Comparison of ENCODE assay signal across 1 cellular context in genomic region chr12:64222011-64222765, GRCh38.
TF ChIP-seq lines count a peak whose summit lies in the region.

KICS2 (minus strand) TSS chr12:64222296; CDS start chr12:64222237, 59 bp downstream.

TF ChIP-seq in K562, 482 proteins besides CTCF, POLR2A, EP300 and RAD21 (continued from another document and continues in another):
- TF ChIP-seq TOE1 (IDR thresholded peaks at IDR 0.05; ENCODE audit: borderline replicate concordance) = peak; percentile 60; the same call in 1 of the 2 replicates
- no peak for TF ChIP-seq TOE1 (CRISPR knock-in tag; IDR thresholded peaks at IDR 0.05; ENCODE audit: borderline replicate concordance, low read depth)
- TF ChIP-seq CBX5 (IDR thresholded peaks at IDR 0.05; ENCODE audit: borderline replicate concordance, low read depth) = no peak
- TF ChIP-seq ZNF639 (CRISPR knock-in tag; conservative IDR thresholded peaks at IDR 0.05 in 1 of 2, IDR thresholded peaks at IDR 0.05 in 1 of 2) = peak in 1 of 2 experiments; percentile 27; a peak in 1 of 4 replicates
- peak; percentile 96 for TF ChIP-seq MXI1 (IDR thresholded peaks at IDR 0.05; ENCODE audit: low read depth, low read length)
- no peak; the same call in 1 of the 2 replicates for TF ChIP-seq VEZF1 (CRISPR knock-in tag; IDR thresholded peaks at IDR 0.05)
- no peak for TF ChIP-seq MCM7 (IDR thresholded peaks at IDR 0.05)
- no peak for TF ChIP-seq ARID2 (IDR thresholded peaks at IDR 0.05)
- TF ChIP-seq ZNF583 (CRISPR knock-in tag; IDR thresholded peaks at IDR 0.05) = no peak
- TF ChIP-seq EZH2 (IDR thresholded peaks at IDR 0.05; ENCODE audit: borderline replicate concordance, low read depth, low read length) = no peak
- TF ChIP-seq ZNF644 (tag; IDR thresholded peaks at IDR 0.05; ENCODE audit: low read depth) = 0 out of 2 replicates have a peak, but pooled peaks have one; percentile 70
- peak; percentile 92 for TF ChIP-seq E2F8 (IDR thresholded peaks at IDR 0.05; ENCODE audit: low read depth, partially characterized antibody)
- TF ChIP-seq HDAC1 (IDR thresholded peaks at IDR 0.05) = peak; percentile 89 to 100
- TF ChIP-seq NFIX (CRISPR knock-in tag; IDR thresholded peaks at IDR 0.05; ENCODE audit: low read depth) = no peak
- TF ChIP-seq HLTF (IDR thresholded peaks at IDR 0.05) = no peak
- TF ChIP-seq KLF16 (IDR thresholded peaks at IDR 0.05) = no peak
- no peak for TF ChIP-seq CHAMP1 (IDR thresholded peaks at IDR 0.05)
- no peak for TF ChIP-seq MTA2 (IDR thresholded peaks at IDR 0.05; ENCODE audit: low read depth)
- TF ChIP-seq POLR3A (IDR thresholded peaks at IDR 0.05; ENCODE audit: borderline replicate concordance, extremely low read depth, insufficient read depth, insufficient read length) = no peak
- no peak for TF ChIP-seq HMG20A (CRISPR knock-in tag; conservative IDR thresholded peaks at IDR 0.05)
- TF ChIP-seq ZNF24 (IDR thresholded peaks at IDR 0.05) = no peak
- no peak for TF ChIP-seq DLX4 (CRISPR knock-in tag; IDR thresholded peaks at IDR 0.05)
- TF ChIP-seq ZNF830 (CRISPR knock-in tag; IDR thresholded peaks at IDR 0.05) = no peak
- no peak for TF ChIP-seq SMARCA5 (IDR thresholded peaks at IDR 0.05)
- TF ChIP-seq MAFG (tag; conservative IDR thresholded peaks at IDR 0.05) = no peak
- TF ChIP-seq NCOA1 (IDR thresholded peaks at IDR 0.05; ENCODE audit: low read depth) = peak; percentile 96
- TF ChIP-seq RBFOX2 (IDR thresholded peaks at IDR 0.05; ENCODE audit: low read depth, low read length) = peak; percentile 96
- TF ChIP-seq HDAC6 (IDR thresholded peaks at IDR 0.05; ENCODE audit: low read depth, low read length) = no peak
- no peak for TF ChIP-seq CREBBP (IDR thresholded peaks at IDR 0.05; ENCODE audit: low read depth, low read length)
- no peak for TF ChIP-seq NR4A1 (CRISPR knock-in tag; IDR thresholded peaks at IDR 0.05)
- no peak for TF ChIP-seq NR4A1 (tag; IDR thresholded peaks at IDR 0.05)
- TF ChIP-seq BRD4 (IDR thresholded peaks at IDR 0.05) = no peak
- no peak for TF ChIP-seq CBFA2T3 (IDR thresholded peaks at IDR 0.05)
- no peak for TF ChIP-seq GATAD2A (IDR thresholded peaks at IDR 0.05)
- no peak for TF ChIP-seq EHMT2 (IDR thresholded peaks at IDR 0.05)
- no peak for TF ChIP-seq HINFP (tag; conservative IDR thresholded peaks at IDR 0.05; ENCODE audit: low read depth)
- no peak for TF ChIP-seq ZNF384 (IDR thresholded peaks at IDR 0.05; ENCODE audit: low read depth, low read length)
- no peak for TF ChIP-seq ZC3H8 (IDR thresholded peaks at IDR 0.05)
- no peak for TF ChIP-seq UBTF (IDR thresholded peaks at IDR 0.05; ENCODE audit: borderline replicate concordance in 1 of 2, low read depth in 2 of 2, low read length in 2 of 2)
- no peak for TF ChIP-seq SMAD3 (CRISPR knock-in tag; conservative IDR thresholded peaks at IDR 0.05)
- TF ChIP-seq ZNF253 (CRISPR knock-in tag; conservative IDR thresholded peaks at IDR 0.05) = no peak
- peak; percentile 68; the same call in 1 of the 2 replicates for TF ChIP-seq CTBP1 (IDR thresholded peaks at IDR 0.05; ENCODE audit: borderline replicate concordance)
- TF ChIP-seq RUNX1 (IDR thresholded peaks at IDR 0.05; ENCODE audit: low read depth) = no peak
- 0 out of 2 replicates have a peak, but pooled peaks have one; percentile 51 for TF ChIP-seq PREB (CRISPR knock-in tag; IDR thresholded peaks at IDR 0.05)
- no peak for TF ChIP-seq RBM39 (optimal IDR thresholded peaks at IDR 0.05; ENCODE audit: low read depth, low read length)
- TF ChIP-seq IRF1 (CRISPR knock-in tag; IDR thresholded peaks at IDR 0.05; ENCODE audit: borderline replicate concordance) = peak; percentile 81; the same call in 1 of the 2 replicates
- no peak for TF ChIP-seq ZHX1 (conservative IDR thresholded peaks at IDR 0.05; ENCODE audit: low read length)
- TF ChIP-seq ZNF655 (CRISPR knock-in tag; IDR thresholded peaks at IDR 0.05) = no peak
- TF ChIP-seq MECOM (CRISPR knock-in tag; IDR thresholded peaks at IDR 0.05) = 0 out of 2 replicates have a peak, but pooled peaks have one; percentile 14
- TF ChIP-seq SRSF1 (IDR thresholded peaks at IDR 0.05; ENCODE audit: low read depth, low read length) = no peak
